In the genomic region with DNA sequence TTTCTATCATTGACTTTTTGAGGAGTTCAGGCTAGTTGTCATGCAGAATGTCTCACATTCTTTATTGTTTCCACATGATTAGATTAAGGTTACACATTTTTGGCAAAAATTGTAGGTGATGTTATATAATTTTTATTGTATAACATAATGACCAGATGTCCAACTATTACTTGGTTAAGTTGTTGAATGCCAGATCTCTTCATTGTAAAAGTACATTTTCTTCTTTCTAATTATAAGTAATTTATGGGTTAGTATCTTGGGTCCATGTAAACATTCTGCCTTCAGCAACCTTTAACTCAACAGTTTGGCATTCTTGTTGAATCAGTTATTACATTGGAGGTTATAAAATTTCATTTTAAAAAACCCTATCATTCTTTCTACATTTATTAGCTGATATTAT, we compare ENCODE assay signal across 24 cellular contexts.
"Had no signal": no experiment of that assay in that cellular context is flagged by ENCODE, and none has a peak within 500 bp of the region (broad histone marks: within the 10 kb centered on the region; RNA-seq: fewer than 3 reads in every experiment).

No MANE protein-coding gene starts in this region.

- H3K4me3 ChIP-seq: adrenal gland, breast epithelium, heart left ventricle, lower lobe of right lung, mucosa of descending colon, thyroid gland, upper lobe of right lung had no signal

- FAIRE-seq: colon, endothelial cell of umbilical vein, keratinocyte had no signal

- H3K36me3 ChIP-seq: adrenal gland, breast epithelium, heart left ventricle, lower lobe of right lung, thyroid gland, upper lobe of right lung, WERI-Rb-1 had no signal

- ATAC-seq: activated CD8-positive, alpha-beta T cell treated with anti-CD3 and anti-CD28 coated beads for 36 hours; activated naive CD4-positive, alpha-beta T cell treated with anti-CD3 and anti-CD28 coated beads, Interleukin-2, amount 50 U/mL, for 72 hours; esophagus mucosa; heart left ventricle; left colon; lower lobe of right lung; mucosa of descending colon; right cardiac atrium; upper lobe of right lung had no signal

- H3K27me3 ChIP-seq: adrenal gland, breast epithelium, heart left ventricle, thyroid gland, upper lobe of right lung had no signal

- H3K4me1 ChIP-seq: adrenal gland, breast epithelium, heart left ventricle, lower lobe of right lung, parathyroid adenoma, thyroid gland, upper lobe of right lung had no signal

- H3K9me3 ChIP-seq: adrenal gland, breast epithelium, heart left ventricle, lower lobe of right lung, thyroid gland, upper lobe of right lung had no signal

- H3K9ac ChIP-seq: parathyroid adenoma had no signal

- H2AFZ ChIP-seq: parathyroid adenoma had no signal

- H3K27ac ChIP-seq: adrenal gland, breast epithelium, heart left ventricle, lower lobe of right lung, parathyroid adenoma, thyroid gland, upper lobe of right lung, WERI-Rb-1 had no signal

- DNase-seq: activated CD4-positive, alpha-beta T cell treated with anti-CD3 and anti-CD28 coated beads, Interleukin-2, amount 10 ng/mL, durations not matched to agents 7 days and 5 days; activated CD4-positive, CD25-positive, alpha-beta regulatory T cell treated with anti-CD3 and anti-CD28 coated beads, Interleukin-2, amount 50 U/mL, for 72 hours; activated CD8-positive, alpha-beta T cell treated with anti-CD3 and anti-CD28 coated beads for 36 hours; adrenal gland; effector memory CD4-positive, alpha-beta T cell; heart left ventricle; left colon; lower lobe of right lung; mesendoderm; mucosa of descending colon; nucleus accumbens; right cardiac atrium; stimulated activated CD4-positive, alpha-beta T cell treated with anti-CD3 and anti-CD28 coated beads, Interleukin-4, amount 100 ng/mL, for 4 hours; substantia nigra; thyroid gland; upper lobe of right lung; WERI-Rb-1 had no signal
